In the genomic region with DNA sequence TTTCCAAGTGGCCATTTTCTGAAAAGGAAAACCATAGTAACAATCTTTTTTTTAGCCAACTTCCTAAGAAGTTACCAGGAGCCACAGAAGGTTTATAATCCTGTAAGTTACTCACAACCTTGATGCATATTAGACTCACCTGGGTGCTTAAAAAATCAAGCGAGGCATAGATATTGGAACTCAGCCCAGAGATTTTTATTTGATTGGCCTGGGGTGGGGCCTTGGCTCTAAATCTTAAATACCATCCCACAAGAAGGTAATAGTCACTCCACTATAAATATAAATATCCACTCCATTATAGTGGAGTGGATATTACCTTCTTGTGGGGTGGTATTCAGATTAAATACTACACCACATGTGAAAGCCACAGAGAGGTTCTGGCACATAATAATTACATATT, we compare ENCODE assay signal across 14 cellular contexts.
DNase-seq lines count a peak whose midpoint lies in the region; ATAC-seq and TF ChIP-seq lines count a peak whose summit lies in the region.
"Had no signal": no experiment of that assay in that cellular context is flagged by ENCODE, and none has a peak within 500 bp of the region (broad histone marks: within the 10 kb centered on the region; RNA-seq: fewer than 3 reads in every experiment).

No MANE protein-coding gene starts in this region.

- H3K27ac ChIP-seq in epithelial cell of prostate (peak overlapping the region; percentile 23), H9 (ENCODE audit: insufficient read length, low read depth, low read length) (no peak overlapping the region)

- no peaks in the 10 kb centered on the region for H3K36me3 Mint-ChIP-seq in H9 (ENCODE audit: insufficient read depth in 1 of 3, low read depth in 3 of 3)

- H3K27me3 ChIP-seq in H9 (ENCODE audit: insufficient read depth, low read length): no peaks in the 10 kb centered on the region

- no peak overlapping the region for H2AFZ ChIP-seq in H9 (ENCODE audit: low read length)

- H3K9me3 ChIP-seq in H9 (ENCODE audit: control insufficient read depth, low read depth, low read length): no peaks in the 10 kb centered on the region
- H3K9me3 ChIP-seq: Caco-2, HAP-1 had no signal

- no CpG with 5 or more reads among the region's 1 CpG for WGBS in H9 (ENCODE audit: extremely low coverage, insufficient read length, low lambda C conversion rate)

- H3K9ac ChIP-seq in H9 (ENCODE audit: extremely low read depth, insufficient read length, low read length): no peak overlapping the region

- no peak overlapping the region for H3K4me2 ChIP-seq in H9 (ENCODE audit: insufficient read depth, insufficient read length, low read length)

- no peak overlapping the region for H3K27ac Mint-ChIP-seq in H9

- H4K91ac ChIP-seq in H9 (ENCODE audit: insufficient read length, low read depth, low read length): no peak overlapping the region

- H3K4me1 ChIP-seq in H9 (ENCODE audit: insufficient read depth, low read length): no peaks in the 10 kb centered on the region
- H3K4me1 ChIP-seq: Caco-2 had no signal

- H3K9me3 Mint-ChIP-seq in H9: no peaks in the 10 kb centered on the region

- H3K4ac ChIP-seq in H9 (ENCODE audit: low read depth, low read length): no peak overlapping the region

- H3K4me3 Mint-ChIP-seq in H9: no peak overlapping the region

- no peak for ATAC-seq in HG02870 (IDR thresholded peaks at IDR 0.05; ENCODE audit: unreplicated experiment)

- H3K27me3 Mint-ChIP-seq in H9 (ENCODE audit: low read depth): no peaks in the 10 kb centered on the region

- peak; percentile 78 for DNase-seq in DMS79 (lab: John Stamatoyannopoulos, UW)
- peak; percentile 13 for DNase-seq in LoVo (ENCODE audit: low spot score)
- peak; percentile 56 for DNase-seq in NCI-H748 (lab: John Stamatoyannopoulos, UW; ENCODE audit: unreplicated experiment)
- DNase-seq in epithelial cell of prostate (ENCODE audit: low read depth, low spot score): no peak
- DNase-seq in SHP77 treated with DMSO at 0.1 percent for 48 hours (lab: John Stamatoyannopoulos, UW): no peak
- DNase-seq in stimulated activated CD8-positive, alpha-beta memory T cell treated with anti-CD3 and anti-CD28 coated beads, Interleukin-4, amount 100 ng/mL, for 48 hours: no peak
- no peak for DNase-seq in H9
- DNase-seq: Caco-2, DMS53, NCI-H187, NCI-H524 treated with DMSO at 0.1 percent for 48 hours, SW 1271 had no signal

- no peaks in the 10 kb centered on the region for H3K79me2 ChIP-seq in H9 (ENCODE audit: insufficient read depth, low read length)

- H2AK5ac ChIP-seq in H9 (ENCODE audit: insufficient read length, low read length): no peak overlapping the region

- H2BK20ac ChIP-seq in H9 (ENCODE audit: low read depth, low read length, poor library complexity, severe bottlenecking): no peak overlapping the region

- H3K23ac ChIP-seq in H9 (ENCODE audit: insufficient read length, low read depth, low read length): no peak overlapping the region

- no peak overlapping the region for H3K18ac ChIP-seq in H9 (ENCODE audit: insufficient read length, low read depth, low read length)

- no peaks in the 10 kb centered on the region for H3K23me2 ChIP-seq in H9 (ENCODE audit: insufficient read length, low read depth, low read length, poor library complexity, severe bottlenecking)

- no peak overlapping the region for H3K14ac ChIP-seq in H9 (ENCODE audit: insufficient read depth, low read length)

- H3K4me1 Mint-ChIP-seq in H9: no peaks in the 10 kb centered on the region

- H4K20me1 ChIP-seq in H9 (ENCODE audit: control insufficient read depth, insufficient read depth, insufficient read length): no peaks in the 10 kb centered on the region

- H2BK120ac ChIP-seq in H9 (ENCODE audit: low read depth, low read length, poor library complexity, severe bottlenecking): no peak overlapping the region

- H3K56ac ChIP-seq in H9 (ENCODE audit: insufficient read length, low read depth, low read length): no peak overlapping the region

- H2BK12ac ChIP-seq in H9 (ENCODE audit: insufficient read length, low read depth, low read length): no peak overlapping the region

- H3T11ph ChIP-seq in H9 (ENCODE audit: low read length): no peak overlapping the region

- H4K8ac ChIP-seq in H9 (replicated peaks; ENCODE audit: insufficient read length, low read depth, low read length): no peak overlapping the region

- no peak overlapping the region for H2BK5ac ChIP-seq in H9 (ENCODE audit: insufficient read length, low read length)

- no peak for TF ChIP-seq CTCF in H9 (conservative IDR thresholded peaks at IDR 0.05)

- no peaks in the 10 kb centered on the region for H3K79me1 ChIP-seq in H9 (ENCODE audit: insufficient read depth, low read depth, low read length, poor library complexity, severe bottlenecking)

- no peak overlapping the region for H2BK15ac ChIP-seq in H9 (ENCODE audit: low read depth, low read length)

- no peak overlapping the region for H4K5ac ChIP-seq in H9 (ENCODE audit: insufficient read length, low read depth, low read length)

Comparison
In these comparisons a context has a peak if more than half of its experiments do, and no peak if none do; other contexts are left out.
1. DNase-seq: peak in DMS79 (single experiment), LoVo (single experiment) and NCI-H748 (single experiment); none in epithelial cell of prostate (single experiment), SHP77 treated with DMSO at 0.1 percent for 48 hours (single experiment), stimulated activated CD8-positive, alpha-beta memory T cell treated with anti-CD3 and anti-CD28 coated beads, Interleukin-4, amount 100 ng/mL, for 48 hours (single experiment) and H9 (single experiment).